ENCODE assay signal across 8 cellular contexts in genomic region chr1:201020647-201021332, GRCh38. TPM values are rescaled to one million over a fixed set of nuclear protein-coding genes. Genes with fewer than 3 reads are reported as not detected.
A peak's percentile ranks its signal among the peaks of the same experiment; 100 is the strongest.
DNase-seq lines count a peak whose midpoint lies in the region; FAIRE-seq and TF ChIP-seq lines count a peak whose summit lies in the region.

No MANE protein-coding gene starts in this region.

- H3K36me3 ChIP-seq in OCI-LY3 (replicated peaks; ENCODE audit: low read depth, low read length) (peaks cover 13% of the 10 kb centered on the region), astrocyte (ENCODE audit: insufficient read depth, low read length) (no peaks in the 10 kb centered on the region), mesenchymal stem cell (ENCODE audit: control insufficient read depth in 1 of 2, insufficient read depth in 2 of 2, low read depth in 1 of 2, low read length in 2 of 2) (no peaks in the 10 kb centered on the region), tibial artery (no peaks in the 10 kb centered on the region), kidney (ENCODE audit: control insufficient read depth in 1 of 2, insufficient read depth in 2 of 2, low read length in 2 of 2) (no peaks in the 10 kb centered on the region)

- peaks cover 85% of the 10 kb centered on the region for H3K4me1 ChIP-seq in OCI-LY3 (ENCODE audit: low read length)
- peaks cover 28% of the 10 kb centered on the region for H3K4me1 ChIP-seq in astrocyte (ENCODE audit: insufficient read depth, low read length)
- peaks cover 57% of the 10 kb centered on the region for H3K4me1 ChIP-seq in mesenchymal stem cell (ENCODE audit: control insufficient read depth, insufficient read depth, low read depth, low read length)
- peaks cover 0 to 37% (median 24%) of the 10 kb centered on the region in 4 donors for H3K4me1 ChIP-seq in tibial artery
- peaks cover 4 to 13% of the 10 kb centered on the region in 2 donors for H3K4me1 ChIP-seq in kidney (ENCODE audit: control insufficient read depth in 1 of 2, insufficient read depth in 1 of 2, low read depth in 1 of 2, low read length in 2 of 2)

- FAIRE-seq in astrocyte (lab: Jason Lieb, UNC), result no peak
- no peak for FAIRE-seq in kidney (lab: Jason Lieb, UNC)

- H4K20me1 ChIP-seq in OCI-LY3 (ENCODE audit: insufficient read depth, low read length), result peaks cover 28% of the 10 kb centered on the region
- H4K20me1 ChIP-seq in astrocyte (ENCODE audit: insufficient read depth, low read length), result peaks cover 7% of the 10 kb centered on the region

- no peak overlapping the region for H2AFZ ChIP-seq in OCI-LY3 (ENCODE audit: low read depth, low read length)
- no peak overlapping the region for H2AFZ ChIP-seq in astrocyte (ENCODE audit: low read depth, low read length)
- H2AFZ ChIP-seq in mesenchymal stem cell (ENCODE audit: low read depth, low read length), result no peak overlapping the region

- H3K4me3 Mint-ChIP-seq in astrocyte (ENCODE audit: unreplicated experiment), result no peak overlapping the region

- no peak overlapping the region for H2BK5ac ChIP-seq in mesenchymal stem cell (ENCODE audit: low read depth, low read length, poor library complexity, severe bottlenecking)

- no peaks in the 10 kb centered on the region for H3K36me3 Mint-ChIP-seq in astrocyte (ENCODE audit: low read depth, unreplicated experiment)

- no peak overlapping the region for H3K23ac ChIP-seq in mesenchymal stem cell (ENCODE audit: low read length in 2 of 2)

- H3K79me2 ChIP-seq in OCI-LY3 (ENCODE audit: low read length) (peaks cover 81% of the 10 kb centered on the region), astrocyte (ENCODE audit: insufficient read depth, low read length) (no peaks in the 10 kb centered on the region)

- no peak overlapping the region for H2AK5ac ChIP-seq in mesenchymal stem cell (ENCODE audit: low read length, severe bottlenecking)

- H3K9me3 ChIP-seq in OCI-LY3 (ENCODE audit: insufficient read depth, low read length) (no peaks in the 10 kb centered on the region), astrocyte (ENCODE audit: insufficient read depth, low read depth, low read length) (no peaks in the 10 kb centered on the region), mesenchymal stem cell (ENCODE audit: control insufficient read depth, low read length) (no peaks in the 10 kb centered on the region), tibial artery (no peaks in the 10 kb centered on the region), kidney (ENCODE audit: control insufficient read depth in 1 of 2, low read length in 2 of 2) (no peaks in the 10 kb centered on the region)

- peaks cover 8% of the 10 kb centered on the region for H3K27me3 Mint-ChIP-seq in astrocyte (ENCODE audit: low read depth, unreplicated experiment)

- no peaks in the 10 kb centered on the region for H3K27me3 ChIP-seq in OCI-LY3 (ENCODE audit: low read depth, low read length)
- H3K27me3 ChIP-seq in astrocyte (ENCODE audit: insufficient read depth, low read length), result no peaks in the 10 kb centered on the region
- H3K27me3 ChIP-seq in mesenchymal stem cell (ENCODE audit: control insufficient read depth in 1 of 2, insufficient read depth in 1 of 2, low read length in 2 of 2), result peaks cover 0 to 30% of the 10 kb centered on the region in 2 experiments
- H3K27me3 ChIP-seq in tibial artery, result peaks cover 0 to 35% of the 10 kb centered on the region in 2 donors

- TF ChIP-seq CTCF in OCI-LY3 (IDR thresholded peaks at IDR 0.05; ENCODE audit: low read depth, low read length), result peak; percentile 41
- peak; percentile 18 for TF ChIP-seq CTCF in astrocyte (IDR thresholded peaks at IDR 0.05; ENCODE audit: insufficient read depth, low read depth, low read length)
- TF ChIP-seq CTCF in tibial artery (IDR thresholded peaks at IDR 0.05), result no peak
- TF ChIP-seq CTCF in kidney (IDR thresholded peaks at IDR 0.05; ENCODE audit: borderline replicate concordance, extremely low read depth, insufficient read depth), result no peak
- TF ChIP-seq CTCF in lower leg skin (IDR thresholded peaks at IDR 0.05), result no peak

- H3K4ac ChIP-seq in mesenchymal stem cell (ENCODE audit: low read depth in 1 of 2, low read length in 2 of 2), result no peak overlapping the region

- no peak overlapping the region for H2BK120ac ChIP-seq in mesenchymal stem cell (ENCODE audit: low read depth, low read length)

- H3K9me3 Mint-ChIP-seq in astrocyte (ENCODE audit: unreplicated experiment), result no peaks in the 10 kb centered on the region

- no peak overlapping the region for H3K27ac Mint-ChIP-seq in astrocyte (ENCODE audit: unreplicated experiment)

- H4K8ac ChIP-seq in mesenchymal stem cell (ENCODE audit: low read length), result no peak overlapping the region

- no peak overlapping the region for H3K14ac ChIP-seq in mesenchymal stem cell (ENCODE audit: low read length in 2 of 2)

- H3K4me3 ChIP-seq in OCI-LY3 (ENCODE audit: low read length) (peak overlapping the region; percentile 86), astrocyte (ENCODE audit: insufficient read depth, low read depth, low read length) (no peak overlapping the region), mesenchymal stem cell (ENCODE audit: insufficient read depth in 1 of 2, low read depth in 1 of 2, low read length in 2 of 2) (no peak overlapping the region), tibial artery (no peak overlapping the region), kidney (ENCODE audit: low read length in 2 of 2) (no peak overlapping the region), lower leg skin (ENCODE audit: low read depth, poor library complexity, severe bottlenecking) (no peak overlapping the region)

- H3K4me2 ChIP-seq in OCI-LY3 (ENCODE audit: low read length) (peak overlapping the region; percentile 99), astrocyte (ENCODE audit: low read length) (no peak overlapping the region), mesenchymal stem cell (ENCODE audit: low read length, poor library complexity, severe bottlenecking) (no peak overlapping the region)

- no peak for TF ChIP-seq POLR2A in lower leg skin (IDR thresholded peaks at IDR 0.05)

- no peak overlapping the region for H4K91ac ChIP-seq in mesenchymal stem cell (ENCODE audit: low read length)

- H2BK15ac ChIP-seq in mesenchymal stem cell (ENCODE audit: low read depth, poor library complexity, severe bottlenecking), result no peak overlapping the region

- H3K27ac ChIP-seq in OCI-LY3 (ENCODE audit: low read length) (peak overlapping the region; percentile 94), astrocyte (ENCODE audit: low read depth, low read length) (no peak overlapping the region), mesenchymal stem cell (ENCODE audit: low read length, poor library complexity, severe bottlenecking) (no peak overlapping the region), tibial artery (no peak overlapping the region), kidney (ENCODE audit: low read depth in 2 of 2, low read length in 2 of 2) (no peak overlapping the region)

- DNase-seq in activated T-cell treated with anti-CD3 and anti-CD28 coated beads for 48 hours (ENCODE audit: low read depth) (peak; percentile 36), activated T-cell treated with anti-CD3 and anti-CD28 coated beads for 4 hours (no peak), astrocyte (ENCODE audit: low read depth) (no peak), mesenchymal stem cell (peak; percentile 35), tibial artery (no peak), kidney (no peak), lower leg skin (ENCODE audit: low spot score in 2 of 2) (no peak)

- peaks cover 27% of the 10 kb centered on the region for H3K79me1 ChIP-seq in mesenchymal stem cell (replicated peaks; ENCODE audit: low read length, poor library complexity, severe bottlenecking)

- H3K18ac ChIP-seq in mesenchymal stem cell (ENCODE audit: low read depth in 1 of 2, low read length in 2 of 2), result no peak overlapping the region

- peak overlapping the region; percentile 96 for H3K9ac ChIP-seq in OCI-LY3 (ENCODE audit: low read length)
- H3K9ac ChIP-seq in astrocyte (ENCODE audit: low read length), result no peak overlapping the region
- H3K9ac ChIP-seq in mesenchymal stem cell (ENCODE audit: low read length), result no peak overlapping the region
- H3K9ac ChIP-seq in kidney (ENCODE audit: low read length in 2 of 2), result no peak overlapping the region

- peaks cover 41% of the 10 kb centered on the region for H3K4me1 Mint-ChIP-seq in astrocyte (ENCODE audit: low read depth, unreplicated experiment)

- WGBS in mesenchymal stem cell, result 82% methylated on average over 9 of the region's 10 CpGs
- 86 to 89% methylated on average over 10 of the region's 10 CpGs for WGBS in lower leg skin, 2 donors

- intact Hi-C loops in tibial artery (cut with DNase I; ENCODE audit: low total_unique reads), result no loop called here
- intact Hi-C loops in kidney (cut with DNase I), result no loop called here
- intact Hi-C loops in lower leg skin (cut with DNase I; ENCODE audit: low total_unique reads), result no loop called here

- H2BK12ac ChIP-seq in mesenchymal stem cell (ENCODE audit: low read length in 2 of 2), result no peak overlapping the region

RNA-seq across cellular contexts. Expression of gene KIF21B, which starts 2.7 kb away (rescaled TPM):
- total RNA-seq in astrocyte (4.7 and 5.6 TPM in 2 replicates), kidney (5.6 TPM), lower leg skin (1 to 10 TPM in 2 of 4 donors, under 1 TPM in 2; 0.38 to 1.6 (median 1.0) TPM)
- polyA plus RNA-seq in mesenchymal stem cell (2013, experiment 1 of 2), result 1.1 TPM
- 1.1 TPM for polyA plus RNA-seq in mesenchymal stem cell (2013, experiment 2 of 2)
- 0.19 TPM for polyA plus RNA-seq in kidney (ENCODE audit: insufficient read depth, low read depth, low replicate concordance)

Comparison
In these comparisons a context has a peak if more than half of its experiments do, and no peak if none do; other contexts are left out.
1. DNase-seq: peak in activated T-cell treated with anti-CD3 and anti-CD28 coated beads for 48 hours (single experiment) and mesenchymal stem cell (single experiment); none in activated T-cell treated with anti-CD3 and anti-CD28 coated beads for 4 hours (single experiment), astrocyte (single experiment), tibial artery (0 of 2), kidney (single experiment) and lower leg skin (0 of 2).
2. CTCF ChIP-seq: peak in OCI-LY3 (single experiment) and astrocyte (single experiment); none in tibial artery (0 of 2), kidney (single experiment) and lower leg skin (0 of 3).